8 cellular contexts compared by ENCODE assay signal in genomic region chr2:20651731-20652099, GRCh38. TPM values are rescaled to one million over a fixed set of nuclear protein-coding genes. Genes with fewer than 3 reads are reported as not detected.
DNase-seq lines count a peak whose midpoint lies in the region; ATAC-seq and TF ChIP-seq lines count a peak whose summit lies in the region.

No MANE protein-coding gene starts in this region.

- H3K36me3 ChIP-seq in ACC112 (ENCODE audit: insufficient read depth, low read length) (no peaks in the 10 kb centered on the region), Loucy (ENCODE audit: insufficient read depth, low read length) (no peaks in the 10 kb centered on the region), mucosa of descending colon (ENCODE audit: low read depth) (no peaks in the 10 kb centered on the region)

- no peak for ATAC-seq in natural killer cell treated with Interleukin-12 subunit alpha and Interleukin-12 subunit beta and Interleukin-15 and Interleukin-18, amount 100 ng/mL, for 72 hours
- ATAC-seq in mucosa of descending colon: no peak

- no peaks in the 10 kb centered on the region for H3K9me2 ChIP-seq in Loucy (replicated peaks; ENCODE audit: low read depth, low read length)

- H3K4me1 ChIP-seq in ACC112 (ENCODE audit: control insufficient read depth, insufficient read depth, low read length, unreplicated experiment) (peaks cover 20% of the 10 kb centered on the region), Loucy (ENCODE audit: insufficient read depth, low read length, poor library complexity, severe bottlenecking) (peaks cover 78% of the 10 kb centered on the region), mucosa of descending colon (ENCODE audit: low read depth) (peaks cover 19% of the 10 kb centered on the region)

- no peak overlapping the region for H3K27ac ChIP-seq in ACC112 (ENCODE audit: low read depth, low read length)

- H3K4me3 ChIP-seq in ACC112 (ENCODE audit: low read depth, low read length): peak overlapping the region; percentile 99
- peak overlapping the region; percentile 95 for H3K4me3 ChIP-seq in Loucy (ENCODE audit: low read length, poor library complexity, severe bottlenecking)
- no peak overlapping the region for H3K4me3 ChIP-seq in mucosa of descending colon

- H3K27me3 Mint-ChIP-seq in dendritic cell treated with granulocyte-macrophage colony-stimulating factor and Interleukin-4, amounts not matched to agents 40 ng/mL and 50 ng/mL, for 4 days: peaks cover 9% of the 10 kb centered on the region
- peaks cover 0 to 9% of the 10 kb centered on the region in 2 donors for H3K27me3 Mint-ChIP-seq in natural killer cell treated with Interleukin-12 subunit alpha and Interleukin-12 subunit beta and Interleukin-15 and Interleukin-18, amount 100 ng/mL, for 72 hours

- no peaks in the 10 kb centered on the region for H3K9me3 Mint-ChIP-seq in dendritic cell treated with granulocyte-macrophage colony-stimulating factor and Interleukin-4, amounts not matched to agents 40 ng/mL and 50 ng/mL, for 4 days
- H3K9me3 Mint-ChIP-seq in natural killer cell treated with Interleukin-12 subunit alpha and Interleukin-12 subunit beta and Interleukin-15 and Interleukin-18, amount 100 ng/mL, for 72 hours: no peaks in the 10 kb centered on the region

- no peaks in the 10 kb centered on the region for H4K20me1 ChIP-seq in Loucy (ENCODE audit: insufficient read depth, low read length, poor library complexity, severe bottlenecking)

- peaks cover 33% of the 10 kb centered on the region for H3K79me2 ChIP-seq in ACC112 (ENCODE audit: control insufficient read depth, insufficient read depth, low read length, unreplicated experiment)
- H3K79me2 ChIP-seq in Loucy (ENCODE audit: insufficient read depth, low read length): peaks cover 4% of the 10 kb centered on the region; the same call in 1 of the 2 replicates

- peaks cover 36% of the 10 kb centered on the region for H3K4me1 Mint-ChIP-seq in dendritic cell treated with granulocyte-macrophage colony-stimulating factor and Interleukin-4, amounts not matched to agents 40 ng/mL and 50 ng/mL, for 4 days (ENCODE audit: low read depth)
- H3K4me1 Mint-ChIP-seq in natural killer cell treated with Interleukin-12 subunit alpha and Interleukin-12 subunit beta and Interleukin-15 and Interleukin-18, amount 100 ng/mL, for 72 hours (ENCODE audit: low read depth in 2 of 2): peaks cover 26 to 30% of the 10 kb centered on the region in 2 donors

- H3K4me3 Mint-ChIP-seq in dendritic cell treated with granulocyte-macrophage colony-stimulating factor and Interleukin-4, amounts not matched to agents 40 ng/mL and 50 ng/mL, for 4 days: peak overlapping the region; percentile 96
- peak overlapping the region; percentile 82 for H3K4me3 Mint-ChIP-seq in natural killer cell treated with Interleukin-12 subunit alpha and Interleukin-12 subunit beta and Interleukin-15 and Interleukin-18, amount 100 ng/mL, for 72 hours

- H3F3A ChIP-seq in Loucy (ENCODE audit: low read depth): no peaks in the 10 kb centered on the region; the same call in 1 of the 2 replicates

- peak overlapping the region; percentile 82 for H3K4me2 ChIP-seq in Loucy (ENCODE audit: low read depth, low read length, poor library complexity, severe bottlenecking)

- peak overlapping the region; percentile 95 for H2AFZ ChIP-seq in ACC112 (ENCODE audit: low read length, unreplicated experiment)
- H2AFZ ChIP-seq in Loucy (ENCODE audit: low read length): no peak overlapping the region

- peak overlapping the region; percentile 79 for H3K9ac ChIP-seq in Loucy (ENCODE audit: low read depth, low read length, poor library complexity, severe bottlenecking)

- no peak for DNase-seq in natural killer cell treated with Interleukin-12 subunit alpha and Interleukin-12 subunit beta and Interleukin-15 and Interleukin-18, amount 100 ng/mL, for 72 hours (ENCODE audit: low spot score)
- DNase-seq in NCI-H1694 (lab: John Stamatoyannopoulos, UW) (no peak), germinal center (ENCODE audit: low spot score) (no peak), MV-4-11 (lab: John Stamatoyannopoulos, UW) (no peak), mucosa of descending colon (no peak)

- TF ChIP-seq CTCF in Loucy (conservative IDR thresholded peaks at IDR 0.05; ENCODE audit: low read length) (no peak), mucosa of descending colon (IDR thresholded peaks at IDR 0.05) (no peak)

- no peaks in the 10 kb centered on the region for H3K9me3 ChIP-seq in Loucy (ENCODE audit: insufficient read depth, low read depth, low read length)
- no peaks in the 10 kb centered on the region for H3K9me3 ChIP-seq in mucosa of descending colon

- H3K27me3 ChIP-seq in ACC112 (ENCODE audit: insufficient read depth, low read length) (peaks cover 11% of the 10 kb centered on the region; the same call in 1 of the 2 replicates), Loucy (ENCODE audit: insufficient read depth, low read length, poor library complexity, severe bottlenecking) (no peaks in the 10 kb centered on the region)

- peaks cover 31% of the 10 kb centered on the region for H3K36me3 Mint-ChIP-seq in dendritic cell treated with granulocyte-macrophage colony-stimulating factor and Interleukin-4, amounts not matched to agents 40 ng/mL and 50 ng/mL, for 4 days (ENCODE audit: low read depth)
- H3K36me3 Mint-ChIP-seq in natural killer cell treated with Interleukin-12 subunit alpha and Interleukin-12 subunit beta and Interleukin-15 and Interleukin-18, amount 100 ng/mL, for 72 hours: no peaks in the 10 kb centered on the region

- intact Hi-C loops in dendritic cell treated with granulocyte-macrophage colony-stimulating factor and Interleukin-4, amounts not matched to agents 40 ng/mL and 50 ng/mL, for 4 days (cut with micrococcal nuclease): loop anchor here (2.0 kb wide), 2 partner anchors 33 to 205 kb away; partner anchors contain the start of gene RHOB
- intact Hi-C loops in mucosa of descending colon (cut with DNase I, micrococcal nuclease): no loop called here

- peak overlapping the region; percentile 90 for H3K27ac Mint-ChIP-seq in dendritic cell treated with granulocyte-macrophage colony-stimulating factor and Interleukin-4, amounts not matched to agents 40 ng/mL and 50 ng/mL, for 4 days
- peak overlapping the region; percentile 79 to 81 for H3K27ac Mint-ChIP-seq in natural killer cell treated with Interleukin-12 subunit alpha and Interleukin-12 subunit beta and Interleukin-15 and Interleukin-18, amount 100 ng/mL, for 72 hours

RNA-seq across cellular contexts. Expression of gene HS1BP3, which starts 0.8 kb away (rescaled TPM):
- 1 to 10 TPM; 5.8 to 9.3 TPM for total RNA-seq in natural killer cell treated with Interleukin-12 subunit alpha and Interleukin-12 subunit beta and Interleukin-15 and Interleukin-18, amount 100 ng/mL, for 72 hours
- total RNA-seq in mucosa of descending colon: 10 to 100 TPM; 28.8 to 47.0 (median 29.7) TPM

RNA-seq across cellular contexts. Expression of gene GDF7, which starts 15.2 kb away (rescaled TPM):
- total RNA-seq in natural killer cell treated with Interleukin-12 subunit alpha and Interleukin-12 subunit beta and Interleukin-15 and Interleukin-18, amount 100 ng/mL, for 72 hours: under 1 TPM in 1 of 2 donors, not detected in 1; 0.02 TPM
- total RNA-seq in mucosa of descending colon: under 1 TPM; 0.14 to 0.73 (median 0.14) TPM
